In genomic region chr2:27408601-27409320, GRCh38 we compare ENCODE assay signal across 8 cellular contexts.
DNase-seq lines count a peak whose midpoint lies in the region; ATAC-seq, FAIRE-seq and TF ChIP-seq lines count a peak whose summit lies in the region.

No MANE protein-coding gene starts in this region.

- H3K9ac ChIP-seq in endocrine pancreas (ENCODE audit: control insufficient read depth, insufficient read depth, low read length): peak overlapping the region; percentile 44
- H3K9ac ChIP-seq in mucosa of stomach (ENCODE audit: low read length): peak overlapping the region; percentile 80

- H3K9me3 ChIP-seq in RWPE2 (ENCODE audit: severe bottlenecking) (no peaks in the 10 kb centered on the region), endocrine pancreas (ENCODE audit: control insufficient read depth, low read length) (no peaks in the 10 kb centered on the region), mucosa of stomach (ENCODE audit: control insufficient read depth, low read length) (no peaks in the 10 kb centered on the region)

- peak; percentile 4 for TF ChIP-seq CTCF in RWPE2 (IDR thresholded peaks at IDR 0.05; ENCODE audit: poor library complexity, severe bottlenecking)

- H3K36me3 ChIP-seq in RWPE2 (ENCODE audit: low read depth) (peaks cover 34% of the 10 kb centered on the region), endocrine pancreas (ENCODE audit: control insufficient read depth, insufficient read depth, low read length) (no peaks in the 10 kb centered on the region), mucosa of stomach (ENCODE audit: control insufficient read depth, insufficient read depth, low read length) (no peaks in the 10 kb centered on the region)

- ATAC-seq in GM18868 (IDR thresholded peaks at IDR 0.05; ENCODE audit: unreplicated experiment) (peak; percentile 13), HG03064 (IDR thresholded peaks at IDR 0.05; ENCODE audit: low read depth, unreplicated experiment) (peak; percentile 37), RWPE2 (ENCODE audit: low read depth) (peak; percentile 59)

- DNase-seq in CD1c-positive myeloid dendritic cell (ENCODE audit: extremely low spot score): peak; percentile 45
- DNase-seq in RWPE2 (ENCODE audit: low spot score): peak; percentile 62
- peak; percentile 54 for DNase-seq in urothelium cell line (ENCODE audit: low spot score)
- no peak for DNase-seq in NCI-H2029 (lab: John Stamatoyannopoulos, UW)

- H3K4me1 ChIP-seq in RWPE2 (ENCODE audit: insufficient read depth, poor library complexity, severe bottlenecking): peaks cover 12% of the 10 kb centered on the region
- H3K4me1 ChIP-seq in endocrine pancreas (ENCODE audit: control insufficient read depth, insufficient read depth, low read length): no peaks in the 10 kb centered on the region
- H3K4me1 ChIP-seq in mucosa of stomach (ENCODE audit: control insufficient read depth, insufficient read depth, low read length): peaks cover 12% of the 10 kb centered on the region

- no peak for FAIRE-seq in urothelium cell line (lab: Jason Lieb, UNC)

- H3K27ac ChIP-seq in RWPE2 (ENCODE audit: poor library complexity, severe bottlenecking): peak overlapping the region; percentile 78

- H3K4me3 ChIP-seq in RWPE2 (ENCODE audit: severe bottlenecking): peak overlapping the region; percentile 96
- peak overlapping the region; percentile 67 for H3K4me3 ChIP-seq in endocrine pancreas (ENCODE audit: control insufficient read depth, insufficient read depth, low read length)
- peak overlapping the region; percentile 78 for H3K4me3 ChIP-seq in mucosa of stomach (ENCODE audit: low read length)

- no peaks in the 10 kb centered on the region for H3K27me3 ChIP-seq in RWPE2 (ENCODE audit: insufficient read depth, poor library complexity, severe bottlenecking)
- no peaks in the 10 kb centered on the region for H3K27me3 ChIP-seq in endocrine pancreas (ENCODE audit: control insufficient read depth, insufficient read depth, low read length)
- H3K27me3 ChIP-seq in mucosa of stomach (ENCODE audit: control insufficient read depth, insufficient read depth, low read length): no peaks in the 10 kb centered on the region
